Comparison of ENCODE assay signal across 23 cellular contexts in genomic region chr18:13474336-13474735, GRCh38.
"Had no signal": no experiment of that assay in that cellular context is flagged by ENCODE, and none has a peak within 500 bp of the region (broad histone marks: within the 10 kb centered on the region; RNA-seq: fewer than 3 reads in every experiment).

No MANE protein-coding gene starts in this region.

- H3K9me3 Mint-ChIP-seq: activated B cell treated with CpG ODN at 0.5 μM for 24 hours; activated CD4-positive, alpha-beta memory T cell treated with anti-CD3 and anti-CD28 coated beads for 36 hours; activated naive CD4-positive, alpha-beta T cell treated with anti-CD3 and anti-CD28 coated beads, Interleukin-2, amount 50 U/mL, for 24 hours; central memory CD8-positive, alpha-beta T cell; type B pancreatic cell had no signal

- H3K27ac Mint-ChIP-seq: activated B cell treated with CpG ODN at 0.5 μM for 24 hours; activated CD4-positive, alpha-beta memory T cell treated with anti-CD3 and anti-CD28 coated beads for 36 hours; activated naive CD4-positive, alpha-beta T cell treated with anti-CD3 and anti-CD28 coated beads, Interleukin-2, amount 50 U/mL, for 24 hours; nephron progenitor cell; progenitor cell of endocrine pancreas; type B pancreatic cell had no signal

- H3K4me3 Mint-ChIP-seq: activated B cell treated with CpG ODN at 0.5 μM for 24 hours; activated CD4-positive, alpha-beta memory T cell treated with anti-CD3 and anti-CD28 coated beads for 36 hours; activated naive CD4-positive, alpha-beta T cell treated with anti-CD3 and anti-CD28 coated beads, Interleukin-2, amount 50 U/mL, for 24 hours; activated T-cell treated with anti-CD3 and anti-CD28 coated beads, Interleukin-2, amount 50 U/mL, for 4 hours; brain; central memory CD8-positive, alpha-beta T cell; nephron progenitor cell; T-cell; type B pancreatic cell had no signal

- ATAC-seq: activated T-cell treated with anti-CD3 and anti-CD28 coated beads, Interleukin-2, amount 50 U/mL, for 4 hours; lower lobe of right lung; stimulated activated naive CD8-positive, alpha-beta T cell treated with anti-CD3 and anti-CD28 coated beads, Interleukin-15, Interleukin-2, amounts not matched to agents 100 U/mL and 50 U/mL, for 24 hours; T-cell had no signal

- H3K36me3 Mint-ChIP-seq: brain, type B pancreatic cell had no signal

- H3K36me3 ChIP-seq: lower lobe of right lung had no signal

- H3K27me3 Mint-ChIP-seq: activated B cell treated with CpG ODN at 0.5 μM for 24 hours; activated CD4-positive, alpha-beta memory T cell treated with anti-CD3 and anti-CD28 coated beads for 36 hours; activated naive CD4-positive, alpha-beta T cell treated with anti-CD3 and anti-CD28 coated beads, Interleukin-2, amount 50 U/mL, for 24 hours; central memory CD8-positive, alpha-beta T cell; T-cell had no signal

- DNase-seq: activated B cell treated with CpG ODN at 0.5 μM for 24 hours; activated CD4-positive, alpha-beta memory T cell treated with anti-CD3 and anti-CD28 coated beads for 36 hours; activated CD4-positive, alpha-beta T cell treated with anti-CD3 and anti-CD28 coated beads for 4 hours; activated effector memory CD4-positive, alpha-beta T cell treated with Interleukin-2 at 50 U/mL for 16 hours; activated T-cell treated with anti-CD3 and anti-CD28 coated beads, Interleukin-2, amount 50 U/mL, for 4 hours; amniotic stem cell; erythroblast; foreskin melanocyte; glutamatergic neuron; hypothalamus; lower lobe of right lung; nephron progenitor cell; stimulated activated CD4-positive, alpha-beta T cell treated with anti-CD3 and anti-CD28 coated beads, Interleukin-2, amount 100 ng/mL, for 24 hours; stimulated activated naive CD8-positive, alpha-beta T cell treated with anti-CD3 and anti-CD28 coated beads, Interleukin-15, Interleukin-2, amounts not matched to agents 100 U/mL and 50 U/mL, for 24 hours; substantia nigra; T-cell; T-helper 9 cell had no signal

- H3K27ac ChIP-seq: lower lobe of right lung had no signal

- H3K9me3 ChIP-seq: lower lobe of right lung had no signal

- H3K4me3 ChIP-seq: coronary artery, lower lobe of right lung had no signal
